8 cellular contexts compared by ENCODE assay signal in the genomic region with DNA sequence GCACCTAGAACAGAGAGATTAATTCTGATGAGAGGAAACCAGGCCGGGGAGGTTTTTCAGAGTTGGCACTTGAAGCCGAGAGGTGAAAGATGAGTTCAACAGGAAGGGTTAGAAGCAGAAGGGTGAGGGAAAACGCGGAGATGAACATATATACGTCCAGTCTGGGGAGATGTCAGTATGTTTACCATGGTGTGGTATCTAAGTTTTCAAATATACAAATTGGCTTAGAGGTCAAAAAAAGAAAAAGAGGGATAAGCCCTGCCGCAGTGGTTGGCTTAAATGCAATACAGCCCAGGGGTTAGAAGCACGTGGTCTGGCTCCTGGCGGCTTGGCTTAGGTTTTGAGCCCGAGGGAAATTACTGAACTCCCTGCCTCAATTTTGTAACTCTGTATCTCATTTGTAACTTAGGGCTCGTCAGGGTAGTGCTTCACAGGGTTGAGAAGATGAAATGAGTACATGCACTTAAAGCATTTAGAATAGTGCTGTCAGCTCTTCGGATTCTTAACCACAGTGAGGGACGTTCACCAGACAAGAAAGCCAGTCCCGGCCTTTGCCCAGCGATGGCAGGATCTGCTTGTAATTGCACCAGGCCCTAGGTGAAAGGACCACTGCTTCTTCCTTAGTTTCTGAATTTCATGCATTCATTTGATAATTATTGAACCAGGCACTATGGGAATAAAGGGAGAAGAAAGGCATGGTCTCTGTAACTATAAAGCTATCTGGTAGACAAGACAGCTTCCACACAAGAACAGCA. TPM values are rescaled to one million over a fixed set of nuclear protein-coding genes. Genes with fewer than 3 reads are reported as not detected.
DNase-seq lines count a peak whose midpoint lies in the region; ATAC-seq lines count a peak whose summit lies in the region.

No MANE protein-coding gene starts in this region.

- H3K36me3 ChIP-seq in HUES48 (ENCODE audit: control insufficient read depth, insufficient read depth, low read length): no peaks in the 10 kb centered on the region

- no peaks in the 10 kb centered on the region for H3K9me3 ChIP-seq in HUES48 (ENCODE audit: control insufficient read depth, insufficient read depth, low read length)

- H3K9me3 Mint-ChIP-seq in T-cell: no peaks in the 10 kb centered on the region

- peak overlapping the region in 1 of 2 donors; percentile 43 for H3K27ac Mint-ChIP-seq in T-cell

- H3K4me3 Mint-ChIP-seq in T-cell: peak overlapping the region; percentile 60 to 79 (median 76)

- CTCF ChIA-PET in T-cell (lab: Charles Lee): no interaction called here

- H3K4me1 Mint-ChIP-seq in T-cell: peaks cover 11 to 26% (median 14%) of the 10 kb centered on the region in 3 donors

- H3K4me1 ChIP-seq in HUES48 (ENCODE audit: control insufficient read depth, insufficient read depth, low read length): peaks cover 37% of the 10 kb centered on the region

- DNase-seq in T-cell (no peak), Right ventricle myocardium inferior (ENCODE audit: missing footprints) (peak; percentile 66), sciatic nerve (ENCODE audit: low spot score) (peak; percentile 78), middle frontal gyrus (ENCODE audit: extremely low spot score, low spot score) (no peak), mucosa of gallbladder (ENCODE audit: low spot score) (no peak)
- DNase-seq in activated CD8-positive, alpha-beta memory T cell treated with anti-CD3 and anti-CD28 coated beads, Interleukin-2, amount 50 U/mL, for 48 hours: no peak

- H3K4me3 ChIP-seq in HUES48 (ENCODE audit: low read depth, low read length): peak overlapping the region; percentile 46; the same call in 1 of the 2 replicates

- POLR2A ChIA-PET in T-cell (lab: Charles Lee): no interaction called here

- H3K9ac ChIP-seq in HUES48 (ENCODE audit: low read depth, low read length): peak overlapping the region; percentile 27

- peak overlapping the region; percentile 99 for H3K27ac ChIP-seq in HUES48 (ENCODE audit: low read depth, low read length)

- H3K27me3 Mint-ChIP-seq in T-cell: peaks cover 6 to 43% of the 10 kb centered on the region in 2 donors

- peaks cover 30% of the 10 kb centered on the region for H3K27me3 ChIP-seq in HUES48 (ENCODE audit: control insufficient read depth, insufficient read depth, low read length)

- no peak for ATAC-seq in T-cell (replicated peaks in 1 of 4)
- peak; percentile 51 for ATAC-seq in Right ventricle myocardium inferior
- ATAC-seq in sciatic nerve: peak; percentile 69
- ATAC-seq in HG03565 (IDR thresholded peaks at IDR 0.05; ENCODE audit: unreplicated experiment): no peak

- no peaks in the 10 kb centered on the region for H3K36me3 Mint-ChIP-seq in T-cell

- intact Hi-C loops in Right ventricle myocardium inferior (cut with DNase I) (no loop called here), sciatic nerve (cut with DNase I) (no loop called here)

RNA-seq across cellular contexts. Expression of gene HES1, which starts 6.4 kb away (rescaled TPM):
- total RNA-seq in T-cell (1 to 10 TPM in 1 of 5 donors, under 1 TPM in 4; 0.35 to 1.1 (median 0.46) TPM), Right ventricle myocardium inferior (11.4 TPM), sciatic nerve (87.1 TPM), mucosa of gallbladder (54.1 TPM)

Comparison
In these comparisons a context has a peak if more than half of its experiments do, and no peak if none do; other contexts are left out.
1. ATAC-seq: peak in Right ventricle myocardium inferior (single experiment) and sciatic nerve (single experiment); none in T-cell (0 of 4) and HG03565 (single experiment).
2. DNase-seq: peak in Right ventricle myocardium inferior (single experiment) and sciatic nerve (single experiment); none in T-cell (0 of 34), middle frontal gyrus (single experiment), mucosa of gallbladder (single experiment) and activated CD8-positive, alpha-beta memory T cell treated with anti-CD3 and anti-CD28 coated beads, Interleukin-2, amount 50 U/mL, for 48 hours (single experiment).